Comparison of ENCODE assay signal across 8 cellular contexts in the genomic region with DNA sequence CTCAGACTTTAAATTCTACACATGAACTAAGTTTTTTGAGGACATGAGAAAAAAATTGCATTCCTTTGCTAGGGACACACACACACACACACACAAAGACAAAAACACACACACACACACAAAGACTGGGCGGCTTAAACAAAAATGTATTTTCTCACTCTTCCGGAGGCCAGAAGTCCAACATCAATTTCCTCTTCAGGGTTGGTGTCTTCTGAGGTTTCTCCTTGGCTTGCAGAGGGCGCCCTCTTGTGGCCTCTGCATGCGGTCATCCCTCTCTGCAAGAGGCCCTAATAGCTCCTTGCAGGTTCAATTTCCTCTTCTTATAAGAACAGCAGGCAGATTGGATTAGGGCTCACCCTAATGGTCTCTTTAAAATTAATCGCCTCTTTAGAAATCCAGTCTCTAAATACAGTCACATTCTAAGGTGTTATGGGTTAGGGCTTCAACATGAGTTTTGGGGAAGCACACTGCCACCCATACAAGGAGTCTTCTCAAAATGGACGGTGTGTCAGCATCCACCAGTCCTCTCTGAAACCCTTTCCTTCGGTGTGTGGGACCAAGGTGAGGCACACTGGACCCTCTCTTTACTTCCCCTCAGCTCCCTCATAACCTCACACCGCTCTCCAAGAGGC.
DNase-seq lines count a peak whose midpoint lies in the region; ATAC-seq and TF ChIP-seq lines count a peak whose summit lies in the region.

No MANE protein-coding gene starts in this region.

- in situ Hi-C loops in astrocyte of the cerebellum (cut with HindIII; ENCODE audit: low sequenced_read_pairs), result no loop called here

- peak overlapping the region; percentile 13 for H3K4me3 ChIP-seq in astrocyte of the cerebellum (ENCODE audit: low read depth, low read length)

- ATAC-seq in HG02970 (IDR thresholded peaks at IDR 0.05; ENCODE audit: low FRiP score, unreplicated experiment), result peak; percentile 73

- TF ChIP-seq CTCF in astrocyte of the cerebellum (IDR thresholded peaks at IDR 0.05; ENCODE audit: low read depth, low read length, missing control alignments), result peak; percentile 97

- peak; percentile 29 for DNase-seq in NK-92 treated with Interleukin-12 subunit alpha and Interleukin-12 subunit beta, amount 100 ng/mL, for 24 hours (lab: John Stamatoyannopoulos, UW)
- DNase-seq in NK-92 (lab: John Stamatoyannopoulos, UW; ENCODE audit: unreplicated experiment) (no peak), NCI-H187 (lab: John Stamatoyannopoulos, UW) (peak; percentile 60 to 80), T-helper 22 cell (ENCODE audit: low read depth) (peak; percentile 44), astrocyte of the cerebellum (ENCODE audit: low read depth) (peak; percentile 80), hepatic stellate cell (ENCODE audit: low spot score) (peak; percentile 70), renal cortical epithelial cell (ENCODE audit: low read depth) (peak; percentile 82)
